Comparison of ENCODE assay signal across 12 cellular contexts in genomic region chr12:67772276-67773169, GRCh38.
DNase-seq lines count a peak whose midpoint lies in the region; ATAC-seq lines count a peak whose summit lies in the region.
"Had no signal": no experiment of that assay in that cellular context is flagged by ENCODE, and none has a peak within 500 bp of the region (broad histone marks: within the 10 kb centered on the region; RNA-seq: fewer than 3 reads in every experiment).

No MANE protein-coding gene starts in this region.

- H3K4me3 ChIP-seq in adipocyte (ENCODE audit: low read length): no peak overlapping the region
- peak overlapping the region; percentile 14 for H3K4me3 ChIP-seq in iPS-15b (ENCODE audit: low read depth, low read length)
- H3K4me3 ChIP-seq: ovary, testis had no signal

- no peak for ATAC-seq in HG03442 (IDR thresholded peaks at IDR 0.05; ENCODE audit: unreplicated experiment)
- ATAC-seq in stimulated activated effector memory CD8-positive, alpha-beta T cell treated with anti-CD3 and anti-CD28 coated beads, Interleukin-12 subunit alpha, Interleukin-12 subunit beta, amount 100 ng/mL, for 72 hours: no peak

- H3K4me1 Mint-ChIP-seq in stimulated activated effector memory CD8-positive, alpha-beta T cell treated with anti-CD3 and anti-CD28 coated beads, Interleukin-12 subunit alpha, Interleukin-12 subunit beta, amount 100 ng/mL, for 72 hours: no peaks in the 10 kb centered on the region

- no peaks in the 10 kb centered on the region for H3K27me3 ChIP-seq in adipocyte (replicated peaks; ENCODE audit: control insufficient read depth, insufficient read depth, low read length)
- H3K27me3 ChIP-seq in iPS-15b (ENCODE audit: control insufficient read depth, insufficient read depth, low read length): no peaks in the 10 kb centered on the region
- H3K27me3 ChIP-seq: dorsolateral prefrontal cortex, ovary, testis had no signal

- H3K9me3 ChIP-seq in adipocyte (ENCODE audit: control insufficient read depth, low read length) (no peaks in the 10 kb centered on the region), iPS-15b (ENCODE audit: control insufficient read depth, insufficient read depth, low read length) (no peaks in the 10 kb centered on the region)
- H3K9me3 ChIP-seq: ovary, testis had no signal

- peak overlapping the region; percentile 5 for H3K27ac ChIP-seq in temporal lobe (ENCODE audit: low read depth, low read length)
- H3K27ac ChIP-seq: ovary, testis had no signal

- no peaks in the 10 kb centered on the region for H3K36me3 Mint-ChIP-seq in stimulated activated effector memory CD8-positive, alpha-beta T cell treated with anti-CD3 and anti-CD28 coated beads, Interleukin-12 subunit alpha, Interleukin-12 subunit beta, amount 100 ng/mL, for 72 hours

- no peak overlapping the region for H3K9ac ChIP-seq in adipocyte (ENCODE audit: low read length)
- H3K9ac ChIP-seq in iPS-15b (ENCODE audit: low read depth, low read length): no peak overlapping the region

- H3K4me1 ChIP-seq in adipocyte (ENCODE audit: control insufficient read depth, insufficient read depth, low read length) (peaks cover 3% of the 10 kb centered on the region), iPS-15b (ENCODE audit: control insufficient read depth, insufficient read depth, low read length) (peaks cover 9% of the 10 kb centered on the region)

- H3K36me3 ChIP-seq in adipocyte (ENCODE audit: control insufficient read depth, insufficient read depth, low read length, severe bottlenecking) (no peaks in the 10 kb centered on the region), iPS-15b (ENCODE audit: control insufficient read depth, insufficient read depth, low read length) (no peaks in the 10 kb centered on the region)
- H3K36me3 ChIP-seq: ovary had no signal

- DNase-seq in NCI-H1092 treated with DMSO at 0.1 percent for 48 hours (lab: John Stamatoyannopoulos, UW) (peak; percentile 46), NCI-H1092 (lab: John Stamatoyannopoulos, UW) (no peak), adipocyte (ENCODE audit: low read depth) (peak; percentile 34), NK-92 (lab: John Stamatoyannopoulos, UW; ENCODE audit: unreplicated experiment) (no peak)
- DNase-seq in stimulated activated effector memory CD8-positive, alpha-beta T cell treated with anti-CD3 and anti-CD28 coated beads, Interleukin-12 subunit alpha, Interleukin-12 subunit beta, amount 100 ng/mL, for 72 hours (ENCODE audit: low spot score in 2 of 2): no peak
- DNase-seq: activated CD4-positive, CD25-positive, alpha-beta regulatory T cell; ovary; testis had no signal

- no peak overlapping the region for H3K4me3 Mint-ChIP-seq in stimulated activated effector memory CD8-positive, alpha-beta T cell treated with anti-CD3 and anti-CD28 coated beads, Interleukin-12 subunit alpha, Interleukin-12 subunit beta, amount 100 ng/mL, for 72 hours

- no peak overlapping the region for H3K27ac Mint-ChIP-seq in stimulated activated effector memory CD8-positive, alpha-beta T cell treated with anti-CD3 and anti-CD28 coated beads, Interleukin-12 subunit alpha, Interleukin-12 subunit beta, amount 100 ng/mL, for 72 hours

- H3K9me3 Mint-ChIP-seq in stimulated activated effector memory CD8-positive, alpha-beta T cell treated with anti-CD3 and anti-CD28 coated beads, Interleukin-12 subunit alpha, Interleukin-12 subunit beta, amount 100 ng/mL, for 72 hours: no peaks in the 10 kb centered on the region

Comparison
In these comparisons a context has a peak if more than half of its experiments do, and no peak if none do; other contexts are left out.
1. DNase-seq: peak in NCI-H1092 treated with DMSO at 0.1 percent for 48 hours (single experiment) and adipocyte (single experiment); none in NCI-H1092 (single experiment), NK-92 (single experiment) and stimulated activated effector memory CD8-positive, alpha-beta T cell treated with anti-CD3 and anti-CD28 coated beads, Interleukin-12 subunit alpha, Interleukin-12 subunit beta, amount 100 ng/mL, for 72 hours (0 of 2).